ENCODE assay signal across 8 cellular contexts in genomic region chr2:169584005-169584877, GRCh38. TPM values are rescaled to one million over a fixed set of nuclear protein-coding genes. Genes with fewer than 3 reads are reported as not detected.
A peak's percentile ranks its signal among the peaks of the same experiment; 100 is the strongest.
DNase-seq lines count a peak whose midpoint lies in the region; ATAC-seq and TF ChIP-seq lines count a peak whose summit lies in the region.

TSS of gene PPIG (plus strand) at chr2:169584351. CDS start at chr2:169604042, 19,691 bp downstream.

- H3K36me3 ChIP-seq in A673 (ENCODE audit: insufficient read depth, low read length, poor library complexity, severe bottlenecking) (no peaks in the 10 kb centered on the region), spleen (peaks cover 0 to 7% (median 0%) of the 10 kb centered on the region in 6 donors)

- 5 to 7% (median 6%) methylated on average over 33 to 49 of the region's 49 CpGs for WGBS in spleen, 5 donors

- CTCF ChIA-PET in A673 (lab: Charles Lee) (no interaction called here), WTC11 (lab: Charles Lee) (interaction anchor here (1.2 kb wide), 1 partner anchor 11 kb away, joined by 3 read pairs; no protein-coding TSS in a partner anchor)

- peak within 1 kb of the TSS; percentile 99 for H3K27ac Mint-ChIP-seq in WTC11

- ATAC-seq in GM18867 (IDR thresholded peaks at IDR 0.05; ENCODE audit: unreplicated experiment) (peak; percentile 89), HG03103 (IDR thresholded peaks at IDR 0.05; ENCODE audit: low read depth, unreplicated experiment) (peak; percentile 82), WTC11 (peak; percentile 89)

- H3K9me3 ChIP-seq in A673 (ENCODE audit: low read depth, low read length, poor library complexity, severe bottlenecking) (no peaks in the 10 kb centered on the region), spleen (peaks cover 0 to 10% (median 0%) of the 10 kb centered on the region in 8 donors)

- intact Hi-C loops in A673 (cut with micrococcal nuclease; ENCODE audit: unreplicated experiment) (no loop called here), spleen (cut with DNase I; ENCODE audit: low total_unique reads) (no loop called here)

- peak within 1 kb of the TSS; percentile 93 for H3K27ac ChIP-seq in A673 (ENCODE audit: low read depth, low read length, poor library complexity, severe bottlenecking)
- peak within 1 kb of the TSS; percentile 96 to 100 (median 99) for H3K27ac ChIP-seq in spleen

- peaks cover 5% of the 10 kb centered on the region; the same call in 1 of the 2 replicates for H3K27me3 Mint-ChIP-seq in WTC11 (ENCODE audit: low read depth)

- peak within 1 kb of the TSS; percentile 59 for H3K4me3 ChIP-seq in A673 (ENCODE audit: low read depth, low read length, poor library complexity, severe bottlenecking)
- peak within 1 kb of the TSS; percentile 96 to 98 for H3K4me3 ChIP-seq in cardiac fibroblast (replicated peaks in 1 of 2; ENCODE audit: low read depth in 2 of 2, low read length in 2 of 2)
- H3K4me3 ChIP-seq in spleen = peak within 1 kb of the TSS; percentile 68 to 99 (median 84)

- DNase-seq in A673 (ENCODE audit: low spot score) (peak; percentile 96), NCI-H2196 treated with DMSO at 0.1 percent for 48 hours (lab: John Stamatoyannopoulos, UW; ENCODE audit: unreplicated experiment) (peak; percentile 89), WTC11 (ENCODE audit: low spot score) (peak; percentile 81), cardiac fibroblast (ENCODE audit: low read depth in 2 of 2) (peak; percentile 92 to 93), inferior parietal cortex (ENCODE audit: extremely low spot score) (peak; percentile 97), spleen (peak; percentile 97)

- peaks cover 12% of the 10 kb centered on the region for H3K36me3 Mint-ChIP-seq in WTC11

- H3K4me3 Mint-ChIP-seq in WTC11 = peak within 1 kb of the TSS; percentile 99

- POLR2A ChIA-PET in A673 (lab: Charles Lee; ENCODE audit: low non-redundant PET) = interaction anchor here (0.5 kb wide), 1 partner anchor 698 kb away, joined by 5 read pairs; no protein-coding TSS in a partner anchor
- POLR2A ChIA-PET in WTC11 (lab: Charles Lee) = interaction anchor here (0.6 to 1.1 kb wide), 2 partner anchors 11 to 77 kb away, joined by 4 to 9 read pairs; partner anchors contain the start of gene FASTKD1

- H3K9me3 Mint-ChIP-seq in WTC11 = peaks cover 17% of the 10 kb centered on the region

- TSS peak; percentile 89 for BruUV-seq in A673 (replicated peaks; lab: Mats Ljungman, UMichigan)

- H3K4me1 Mint-ChIP-seq in WTC11 = peaks cover 13% of the 10 kb centered on the region

- TF ChIP-seq CTCF in A673 (conservative IDR thresholded peaks at IDR 0.05; ENCODE audit: low read depth, low read length) (no peak), WTC11 (IDR thresholded peaks at IDR 0.05) (no peak), cardiac fibroblast (IDR thresholded peaks at IDR 0.05; ENCODE audit: low read depth, low read length) (no peak), spleen (IDR thresholded peaks at IDR 0.05 in 8 of 11, conservative IDR thresholded peaks at IDR 0.05 in 3 of 11) (peak in 1 of 11 experiments; percentile 20)

- H3K4me1 ChIP-seq in A673 (ENCODE audit: insufficient read depth, low read length, poor library complexity, severe bottlenecking) (peaks cover 6% of the 10 kb centered on the region), spleen (peaks cover 21 to 43% (median 38%) of the 10 kb centered on the region in 6 donors)

- H3K27me3 ChIP-seq in A673 (replicated peaks; ENCODE audit: insufficient read depth, low read depth, low read length, poor library complexity) (no peaks in the 10 kb centered on the region), spleen (replicated peaks in 1 of 7) (no peaks in the 10 kb centered on the region)

- peak in 2 of 3 donors; percentile 8 to 56 for TF ChIP-seq POLR2A in spleen (IDR thresholded peaks at IDR 0.05)

TF ChIP-seq in WTC11, 78 proteins besides CTCF, POLR2A, EP300 and RAD21 (continues in another document):
- peak; percentile 66; the same call in 1 of the 2 replicates for TF ChIP-seq MAX (CRISPR knock-in tag; IDR thresholded peaks at IDR 0.05)
- 0 out of 2 replicates have a peak, but pooled peaks have one; percentile 67 for TF ChIP-seq CREB1 (CRISPR knock-in tag; IDR thresholded peaks at IDR 0.05)
- TF ChIP-seq ZNF512 (CRISPR knock-in tag; IDR thresholded peaks at IDR 0.05; ENCODE audit: borderline replicate concordance) = no peak
- peak; percentile 88 for TF ChIP-seq FOXK1 (CRISPR knock-in tag; IDR thresholded peaks at IDR 0.05)
- peak; percentile 97 for TF ChIP-seq CREM (CRISPR knock-in tag; IDR thresholded peaks at IDR 0.05)
- TF ChIP-seq FOXP1 (CRISPR knock-in tag; IDR thresholded peaks at IDR 0.05; ENCODE audit: borderline replicate concordance) = peak; percentile 83
- no peak for TF ChIP-seq E2F5 (CRISPR knock-in tag; IDR thresholded peaks at IDR 0.05)
- peak; percentile 95 for TF ChIP-seq GABPB1 (CRISPR knock-in tag; IDR thresholded peaks at IDR 0.05)
- TF ChIP-seq TP53 (CRISPR knock-in tag; IDR thresholded peaks at IDR 0.05) = no peak
- no peak for TF ChIP-seq JAZF1 (CRISPR knock-in tag; IDR thresholded peaks at IDR 0.05)
- TF ChIP-seq EMX1 (CRISPR knock-in tag; IDR thresholded peaks at IDR 0.05) = no peak
- peak; percentile 67 for TF ChIP-seq ZBTB43 (CRISPR knock-in tag; IDR thresholded peaks at IDR 0.05)
- TF ChIP-seq ATF6 (CRISPR knock-in tag; IDR thresholded peaks at IDR 0.05) = no peak
- 0 out of 2 replicates have a peak, but pooled peaks have one; percentile 61 for TF ChIP-seq ZNF232 (CRISPR knock-in tag; IDR thresholded peaks at IDR 0.05)

RNA-seq across cellular contexts. Expression of gene PPIG, which starts in this region (rescaled TPM):
- 69.1 and 69.8 TPM in 2 replicates for total RNA-seq in A673 (2021)
- total RNA-seq in WTC11 (2021) = 63.7 to 77.7 TPM (median 72.2 TPM) in 3 replicates
- total RNA-seq in spleen = 10 to 100 TPM; 47.8 to 72.7 (median 64.5) TPM
- 10 to 100 TPM; 32.5 to 43.1 (median 34.8) TPM for polyA plus RNA-seq in spleen

Comparison
In these comparisons a context has a peak if more than half of its experiments do, and no peak if none do; other contexts are left out.
1. Peak in every context shown above with its lines: DNase-seq, ATAC-seq, H3K4me3 ChIP-seq and H3K27ac ChIP-seq.